19 cellular contexts compared by ENCODE assay signal in genomic region chr20:24960861-24961260, GRCh38. TPM values are rescaled to one million over a fixed set of nuclear protein-coding genes. Genes with fewer than 3 reads are reported as not detected.
DNase-seq lines count a peak whose midpoint lies in the region; ATAC-seq, FAIRE-seq and TF ChIP-seq lines count a peak whose summit lies in the region.
"Had no signal": no experiment of that assay in that cellular context is flagged by ENCODE, and none has a peak within 500 bp of the region (broad histone marks: within the 10 kb centered on the region; RNA-seq: fewer than 3 reads in every experiment).

No MANE protein-coding gene starts in this region.

- intact Hi-C loops in activated naive CD4-positive, alpha-beta T cell treated with anti-CD3 and anti-CD28 coated beads for 36 hours (cut with micrococcal nuclease): no loop called here
- intact Hi-C loops in activated CD4-positive, alpha-beta memory T cell treated with anti-CD3 and anti-CD28 coated beads for 36 hours (cut with micrococcal nuclease): no loop called here
- intact Hi-C loops in sigmoid colon (cut with DNase I): no loop called here

- DNase-seq in activated naive CD4-positive, alpha-beta T cell treated with anti-CD3 and anti-CD28 coated beads for 36 hours: no peak
- no peak for DNase-seq in activated naive CD4-positive, alpha-beta T cell treated with Interleukin-2 at 50 U/mL for 16 hours
- no peak for DNase-seq in activated CD4-positive, alpha-beta memory T cell treated with anti-CD3 and anti-CD28 coated beads for 36 hours
- DNase-seq in effector memory CD4-positive, alpha-beta T cell: no peak
- no peak for DNase-seq in stimulated activated naive CD8-positive, alpha-beta T cell treated with anti-CD3 and anti-CD28 coated beads, Interleukin-15, amount 100 ng/mL, for 72 hours
- DNase-seq in sigmoid colon: no peak
- DNase-seq in GM12892 (ENCODE audit: insufficient read length): no peak
- DNase-seq: activated CD4-positive, alpha-beta T cell treated with anti-CD3 and anti-CD28 coated beads for 1 hour; MM.1S; NCI-H187; NCI-H510A; occipital lobe; PC-3 had no signal

- POLR2A ChIA-PET in activated CD4-positive, alpha-beta memory T cell treated with anti-CD3 and anti-CD28 coated beads for 36 hours (lab: Charles Lee): interaction anchor here (1.3 kb wide), 1 partner anchor 12 kb away, joined by 7 read pairs; the partner anchor contains the start of gene CST7

- no peak for TF ChIP-seq EP300 in sigmoid colon (IDR thresholded peaks at IDR 0.05)

- no peak overlapping the region for H3K4me3 Mint-ChIP-seq in activated naive CD4-positive, alpha-beta T cell treated with anti-CD3 and anti-CD28 coated beads for 36 hours
- H3K4me3 Mint-ChIP-seq in activated CD4-positive, alpha-beta memory T cell treated with anti-CD3 and anti-CD28 coated beads for 36 hours: no peak overlapping the region
- no peak overlapping the region for H3K4me3 Mint-ChIP-seq in stimulated activated naive CD8-positive, alpha-beta T cell treated with anti-CD3 and anti-CD28 coated beads, Interleukin-15, amount 100 ng/mL, for 72 hours

- TF ChIP-seq POLR2A in sigmoid colon (IDR thresholded peaks at IDR 0.05): no peak
- no peak for TF ChIP-seq POLR2A in GM12892 (IDR thresholded peaks at IDR 0.05; ENCODE audit: low read depth, low read length)

- peaks cover 35% of the 10 kb centered on the region for H3K36me3 Mint-ChIP-seq in activated naive CD4-positive, alpha-beta T cell treated with anti-CD3 and anti-CD28 coated beads for 36 hours (ENCODE audit: low read depth)
- H3K36me3 Mint-ChIP-seq in activated CD4-positive, alpha-beta memory T cell treated with anti-CD3 and anti-CD28 coated beads for 36 hours: peaks cover 46% of the 10 kb centered on the region

- 67 to 72% methylated on average over 2 of the region's 2 CpGs for WGBS in sigmoid colon, 2 donors

- H3K27ac Mint-ChIP-seq in activated naive CD4-positive, alpha-beta T cell treated with anti-CD3 and anti-CD28 coated beads for 36 hours: peak overlapping the region; percentile 75
- peak overlapping the region; percentile 69 for H3K27ac Mint-ChIP-seq in activated CD4-positive, alpha-beta memory T cell treated with anti-CD3 and anti-CD28 coated beads for 36 hours
- peak overlapping the region; percentile 44 to 83 for H3K27ac Mint-ChIP-seq in stimulated activated naive CD8-positive, alpha-beta T cell treated with anti-CD3 and anti-CD28 coated beads, Interleukin-15, amount 100 ng/mL, for 72 hours

- no peaks in the 10 kb centered on the region for H3K9me3 ChIP-seq in effector memory CD4-positive, alpha-beta T cell (ENCODE audit: control insufficient read depth, low read length)
- H3K9me3 ChIP-seq in sigmoid colon: no peaks in the 10 kb centered on the region
- H3K9me3 ChIP-seq: mucosa of descending colon had no signal

- no peaks in the 10 kb centered on the region for H3K27me3 ChIP-seq in effector memory CD4-positive, alpha-beta T cell (replicated peaks; ENCODE audit: control insufficient read depth, insufficient read depth, low read length, poor library complexity, severe bottlenecking)
- no peaks in the 10 kb centered on the region for H3K27me3 ChIP-seq in sigmoid colon

- CTCF ChIA-PET in activated naive CD4-positive, alpha-beta T cell treated with anti-CD3 and anti-CD28 coated beads for 36 hours (lab: Charles Lee): interaction anchor here (0.8 to 1.1 kb wide), 2 partner anchors 29 to 108 kb away, joined by 3 read pairs; no protein-coding TSS in a partner anchor
- CTCF ChIA-PET in activated CD4-positive, alpha-beta memory T cell treated with anti-CD3 and anti-CD28 coated beads for 36 hours (lab: Charles Lee): interaction anchor here (1.1 kb wide), 3 partner anchors 9 to 29 kb away, joined by 3 to 4 read pairs (median 3); partner anchors contain the start of gene CST7

- peak; percentile 10 for ATAC-seq in stimulated activated naive CD8-positive, alpha-beta T cell treated with anti-CD3 and anti-CD28 coated beads, Interleukin-15, amount 100 ng/mL, for 72 hours
- no peak for ATAC-seq in HG02642 (IDR thresholded peaks at IDR 0.05; ENCODE audit: poor library complexity, unreplicated experiment)
- ATAC-seq: mucosa of descending colon, PC-3, right cardiac atrium had no signal

- H3K4me1 Mint-ChIP-seq in activated naive CD4-positive, alpha-beta T cell treated with anti-CD3 and anti-CD28 coated beads for 36 hours (ENCODE audit: low read depth): peaks cover 23% of the 10 kb centered on the region
- H3K4me1 Mint-ChIP-seq in activated CD4-positive, alpha-beta memory T cell treated with anti-CD3 and anti-CD28 coated beads for 36 hours (ENCODE audit: low read depth): peaks cover 38% of the 10 kb centered on the region
- peaks cover 49% of the 10 kb centered on the region for H3K4me1 Mint-ChIP-seq in stimulated activated naive CD8-positive, alpha-beta T cell treated with anti-CD3 and anti-CD28 coated beads, Interleukin-15, amount 100 ng/mL, for 72 hours

- no peak for FAIRE-seq in GM12892 (lab: Jason Lieb, UNC)
- FAIRE-seq: D721Med had no signal

- no peak overlapping the region for H3K4me3 ChIP-seq in effector memory CD4-positive, alpha-beta T cell (ENCODE audit: insufficient read depth, low read depth, low read length, poor library complexity, severe bottlenecking)
- H3K4me3 ChIP-seq in sigmoid colon: no peak overlapping the region
- H3K4me3 ChIP-seq: coronary artery, mucosa of descending colon had no signal

- no peak for TF ChIP-seq CTCF in sigmoid colon (IDR thresholded peaks at IDR 0.05)

- H3K27ac ChIP-seq in effector memory CD4-positive, alpha-beta T cell (ENCODE audit: insufficient read depth, low read length, poor library complexity, severe bottlenecking): peak overlapping the region; percentile 0
- H3K27ac ChIP-seq in sigmoid colon: no peak overlapping the region
- H3K27ac ChIP-seq: coronary artery had no signal

- H3K9me3 Mint-ChIP-seq in activated naive CD4-positive, alpha-beta T cell treated with anti-CD3 and anti-CD28 coated beads for 36 hours: no peaks in the 10 kb centered on the region
- no peaks in the 10 kb centered on the region for H3K9me3 Mint-ChIP-seq in activated CD4-positive, alpha-beta memory T cell treated with anti-CD3 and anti-CD28 coated beads for 36 hours
- H3K9me3 Mint-ChIP-seq in stimulated activated naive CD8-positive, alpha-beta T cell treated with anti-CD3 and anti-CD28 coated beads, Interleukin-15, amount 100 ng/mL, for 72 hours: no peaks in the 10 kb centered on the region

- no peaks in the 10 kb centered on the region for H3K4me1 ChIP-seq in effector memory CD4-positive, alpha-beta T cell (ENCODE audit: control insufficient read depth, insufficient read depth, low read length, poor library complexity, severe bottlenecking)
- no peaks in the 10 kb centered on the region for H3K4me1 ChIP-seq in sigmoid colon

- peaks cover 52% of the 10 kb centered on the region for H3K36me3 ChIP-seq in effector memory CD4-positive, alpha-beta T cell (ENCODE audit: control insufficient read depth, insufficient read depth, low read length)
- peaks cover 17 to 85% (median 52%) of the 10 kb centered on the region in 4 donors for H3K36me3 ChIP-seq in sigmoid colon

- H3K27me3 Mint-ChIP-seq in activated naive CD4-positive, alpha-beta T cell treated with anti-CD3 and anti-CD28 coated beads for 36 hours (ENCODE audit: low read depth): no peaks in the 10 kb centered on the region
- no peaks in the 10 kb centered on the region for H3K27me3 Mint-ChIP-seq in activated CD4-positive, alpha-beta memory T cell treated with anti-CD3 and anti-CD28 coated beads for 36 hours
- no peaks in the 10 kb centered on the region for H3K27me3 Mint-ChIP-seq in stimulated activated naive CD8-positive, alpha-beta T cell treated with anti-CD3 and anti-CD28 coated beads, Interleukin-15, amount 100 ng/mL, for 72 hours

RNA-seq across cellular contexts. Expression of gene CST7, which starts 11.8 kb away (rescaled TPM):
- total RNA-seq in activated naive CD4-positive, alpha-beta T cell treated with anti-CD3 and anti-CD28 coated beads for 36 hours: 10 to 100 TPM; 37.8 to 43.1 TPM
- total RNA-seq in activated CD4-positive, alpha-beta memory T cell treated with anti-CD3 and anti-CD28 coated beads for 36 hours: 10 to 100 TPM; 81.8 to 83.1 TPM
- total RNA-seq in sigmoid colon: 1 to 10 TPM in 1 of 4 donors, under 1 TPM in 2, not detected in 1; 0.66 to 3.5 (median 0.71) TPM
- polyA plus RNA-seq in sigmoid colon: 10 to 100 TPM in 1 of 3 donors, 1 to 10 TPM in 2; 3.9 to 10.4 (median 4.2) TPM
- not detected for polyA plus RNA-seq in GM12892 (2012; ENCODE audit: missing spikeins)
- total RNA-seq: epithelial cell of proximal tubule, PC-3 had no signal

RNA-seq across cellular contexts. Expression of gene APMAP, which starts 31.7 kb away (rescaled TPM):
- total RNA-seq in activated naive CD4-positive, alpha-beta T cell treated with anti-CD3 and anti-CD28 coated beads for 36 hours: 10 to 100 TPM; 46.9 to 50.9 TPM
- 10 to 100 TPM; 45.5 to 46.6 TPM for total RNA-seq in activated CD4-positive, alpha-beta memory T cell treated with anti-CD3 and anti-CD28 coated beads for 36 hours
- total RNA-seq in sigmoid colon: 10 to 100 TPM; 22.7 to 35.3 (median 28.9) TPM
- polyA plus RNA-seq in sigmoid colon: 10 to 100 TPM in 2 of 3 donors, 1 to 10 TPM in 1; 9.6 to 55.8 (median 25.2) TPM
- 21.6 TPM for polyA plus RNA-seq in GM12892 (2012; ENCODE audit: missing spikeins)

Comparison
In these comparisons a context has a peak if more than half of its experiments do, and no peak if none do; other contexts are left out.
1. RNA of gene CST7, which starts 11.8 kb away (total RNA-seq): 81.8 to 83.1 TPM in activated CD4-positive, alpha-beta memory T cell treated with anti-CD3 and anti-CD28 coated beads for 36 hours and 37.8 to 43.1 TPM in activated naive CD4-positive, alpha-beta T cell treated with anti-CD3 and anti-CD28 coated beads for 36 hours; 0.66 to 3.5 TPM in sigmoid colon; every median in the first group is over 4 times any median in the second.
2. Peak in every context shown above with its lines, with median percentiles within 50 percentile points of each other: H3K27ac Mint-ChIP-seq.